1 cellular context compared by ENCODE assay signal in genomic region chr1:15739745-15740144, GRCh38.
TF ChIP-seq lines count a peak whose summit lies in the region.

No MANE protein-coding gene starts in this region.

TF ChIP-seq in IMR-90, 13 proteins besides CTCF, POLR2A, EP300 and RAD21 (continued from another document):
- TF ChIP-seq ELK1 (IDR thresholded peaks at IDR 0.05; ENCODE audit: borderline replicate concordance, low read depth, low read length) (no peak), CEBPB (IDR thresholded peaks at IDR 0.05; ENCODE audit: low read depth, low read length) (no peak), MAFK (IDR thresholded peaks at IDR 0.05; ENCODE audit: low read depth, low read length) (no peak), USF2 (IDR thresholded peaks at IDR 0.05; ENCODE audit: low read depth, low read length) (no peak), SMC3 (IDR thresholded peaks at IDR 0.05; ENCODE audit: low read depth, low read length) (no peak), FOS (IDR thresholded peaks at IDR 0.05; ENCODE audit: low read depth, low read length) (no peak)
TF ChIP-seq in IMR-90: peak in this region for 0.
